Comparison of ENCODE assay signal across 12 cellular contexts in the genomic region with DNA sequence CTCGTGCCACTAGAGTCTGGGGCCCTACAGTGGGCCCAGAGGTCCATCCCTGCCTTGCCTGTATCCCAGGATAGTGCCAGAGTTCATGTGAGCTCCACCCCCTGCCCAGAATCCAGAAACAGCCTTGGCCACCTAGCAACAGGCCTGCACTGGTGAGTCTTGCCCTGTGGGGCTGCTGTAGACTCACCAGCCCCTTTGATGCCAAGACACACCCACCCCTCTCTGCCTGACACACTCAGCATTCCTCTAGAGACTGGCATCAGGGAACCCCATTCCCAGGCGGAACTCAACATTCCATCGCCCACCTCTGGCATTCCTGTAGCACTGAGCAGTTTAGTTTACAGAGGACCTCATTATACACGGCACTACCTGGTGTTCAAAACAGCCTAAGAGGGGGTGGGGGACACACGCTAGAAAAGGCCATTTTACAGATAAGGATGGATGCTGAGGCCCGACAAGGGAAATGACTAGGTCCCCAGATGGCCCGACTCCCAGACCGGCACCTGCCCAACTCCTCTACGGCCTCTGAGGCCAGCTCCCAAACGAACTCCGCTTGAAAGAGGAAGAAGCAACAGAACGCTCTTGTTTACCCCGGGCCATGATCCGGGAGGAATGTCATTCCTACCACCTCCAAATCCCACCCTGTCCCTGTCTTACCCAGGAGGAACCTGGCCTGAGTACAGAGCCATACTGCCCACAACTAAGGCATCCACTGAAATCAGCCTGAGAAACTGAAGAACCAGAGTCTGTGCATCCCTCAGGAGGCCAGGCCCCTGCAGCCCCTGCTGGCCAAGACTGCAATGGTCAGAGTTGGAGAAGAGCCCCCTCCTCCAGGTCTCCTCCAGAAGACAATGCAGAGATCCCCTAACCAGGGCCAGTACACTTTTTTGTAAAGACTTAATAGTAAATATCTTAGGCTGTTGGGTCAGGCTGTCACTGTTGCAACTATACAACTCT.
A peak's percentile ranks its signal among the peaks of the same experiment; 100 is the strongest.
DNase-seq lines count a peak whose midpoint lies in the region; TF ChIP-seq lines count a peak whose summit lies in the region.
"Had no signal": no experiment of that assay in that cellular context is flagged by ENCODE, and none has a peak within 500 bp of the region (broad histone marks: within the 10 kb centered on the region; RNA-seq: fewer than 3 reads in every experiment).

No MANE protein-coding gene starts in this region.

- DNase-seq in HS-27A (ENCODE audit: low read depth), result peak; percentile 9
- DNase-seq in breast epithelium (ENCODE audit: low spot score in 2 of 2), result peak in 1 of 2 donors; percentile 89
- peak; percentile 77 for DNase-seq in kidney tubule cell (ENCODE audit: low spot score)
- peak; percentile 76 to 85 for DNase-seq in thyroid gland
- no peak for DNase-seq in SKM-1 treated with dmso at 0.1 percent for 144 hours (lab: John Stamatoyannopoulos, UW; ENCODE audit: unreplicated experiment)
- no peak for DNase-seq in NCI-H1694 (lab: John Stamatoyannopoulos, UW)
- DNase-seq in stimulated activated CD4-positive, alpha-beta T cell treated with anti-CD3 and anti-CD28 coated beads, Interleukin-2, amount 100 ng/mL, for 24 hours, result no peak
- DNase-seq in NCI-H187 treated with DMSO at 0.1 percent for 48 hours (lab: John Stamatoyannopoulos, UW), result no peak
- DNase-seq: activated CD4-positive, alpha-beta memory T cell treated with anti-CD3 and anti-CD28 coated beads, Interleukin-2, amount 10 ng/mL, durations not matched to agents 7 days and 5 days; activated naive CD8-positive, alpha-beta T cell treated with anti-CD3 and anti-CD28 coated beads for 36 hours; DND-41; NCI-H748 treated with DMSO at 0.1 percent for 48 hours had no signal

- intact Hi-C loops in breast epithelium (cut with DNase I; ENCODE audit: low total_unique reads) (no loop called here), thyroid gland (cut with DNase I) (no loop called here)

- H3K27ac ChIP-seq in breast epithelium (peak overlapping the region; percentile 65 to 68), thyroid gland (peak overlapping the region; percentile 36 to 85 (median 68))

- 74 to 75% methylated on average over 13 to 14 of the region's 14 CpGs for WGBS in thyroid gland, 2 donors

- TF ChIP-seq POLR2A in breast epithelium (IDR thresholded peaks at IDR 0.05) (no peak), thyroid gland (IDR thresholded peaks at IDR 0.05) (peak in 1 of 2 donors; percentile 14)

- H3K27me3 ChIP-seq in breast epithelium (no peaks in the 10 kb centered on the region), thyroid gland (no peaks in the 10 kb centered on the region)

- H3K36me3 ChIP-seq in breast epithelium, result peaks cover 7% of the 10 kb centered on the region
- H3K36me3 ChIP-seq in thyroid gland, result peaks cover 25 to 38% of the 10 kb centered on the region in 2 donors

- H3K9me3 ChIP-seq in breast epithelium, result no peaks in the 10 kb centered on the region
- no peaks in the 10 kb centered on the region for H3K9me3 ChIP-seq in thyroid gland

- TF ChIP-seq CTCF in breast epithelium (IDR thresholded peaks at IDR 0.05) (no peak), thyroid gland (IDR thresholded peaks at IDR 0.05) (no peak)

- H3K4me1 ChIP-seq in breast epithelium (peaks cover 7 to 8% of the 10 kb centered on the region in 2 donors), thyroid gland (peaks cover 30 to 64% of the 10 kb centered on the region in 2 donors)

- H3K4me3 ChIP-seq in breast epithelium (no peak overlapping the region), thyroid gland (replicated peaks in 1 of 3) (no peak overlapping the region)

Comparison
In these comparisons a context has a peak if more than half of its experiments do, and no peak if none do; other contexts are left out.
1. DNase-seq: peak in HS-27A (single experiment), kidney tubule cell (single experiment) and thyroid gland (2 of 2); none in SKM-1 treated with dmso at 0.1 percent for 144 hours (single experiment), NCI-H1694 (single experiment), stimulated activated CD4-positive, alpha-beta T cell treated with anti-CD3 and anti-CD28 coated beads, Interleukin-2, amount 100 ng/mL, for 24 hours (0 of 2) and NCI-H187 treated with DMSO at 0.1 percent for 48 hours (single experiment).